In the genomic region with DNA sequence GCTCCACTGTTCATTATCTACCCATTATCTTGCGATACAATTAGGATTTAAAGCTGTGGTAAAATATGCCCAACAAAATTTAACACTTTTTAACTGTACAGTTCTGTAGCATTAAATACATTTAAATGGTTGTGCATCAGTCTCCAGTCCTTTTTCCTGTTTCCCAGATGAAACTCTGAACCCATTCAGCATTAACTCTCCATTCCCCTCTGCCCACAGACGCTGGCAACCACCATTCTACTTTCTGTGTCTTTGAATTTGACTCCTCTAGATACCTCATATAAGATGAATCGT, we compare ENCODE assay signal across 10 cellular contexts. TPM values are rescaled to one million over a fixed set of nuclear protein-coding genes. Genes with fewer than 3 reads are reported as not detected.
A peak's percentile ranks its signal among the peaks of the same experiment; 100 is the strongest.
DNase-seq lines count a peak whose midpoint lies in the region; ATAC-seq, FAIRE-seq and TF ChIP-seq lines count a peak whose summit lies in the region.
"Had no signal": no experiment of that assay in that cellular context is flagged by ENCODE, and none has a peak within 500 bp of the region (broad histone marks: within the 10 kb centered on the region; RNA-seq: fewer than 3 reads in every experiment).

No MANE protein-coding gene starts in this region.

- H3K9me3 Mint-ChIP-seq in HFFc6 (no peaks in the 10 kb centered on the region; the same call in 1 of the 2 replicates), natural killer cell (no peaks in the 10 kb centered on the region)
- H3K9me3 Mint-ChIP-seq in activated naive CD8-positive, alpha-beta T cell treated with anti-CD3 and anti-CD28 coated beads for 36 hours: peaks cover 3% of the 10 kb centered on the region

- H3K4me3 ChIP-seq in BLaER1 treated with 17β-estradiol and CSF1 and Interleukin-3, amounts not matched to agents 10 nM and 100 nM: peak overlapping the region in 9 of 10 experiments; percentile 61 to 75 (median 71); a peak in 10 of 20 replicates

- H3K4me2 ChIP-seq in BLaER1 treated with 17β-estradiol and CSF1 and Interleukin-3, amounts not matched to agents 10 nM and 100 nM: peak overlapping the region in 9 of 11 experiments; percentile 95 to 100 (median 99); a peak in 13 of 22 replicates

- ATAC-seq in natural killer cell (no peak), GM19463 (IDR thresholded peaks at IDR 0.05; ENCODE audit: unreplicated experiment) (no peak)

- intact Hi-C loops in natural killer cell (cut with micrococcal nuclease): loop anchor here (1.0 kb wide), 4 partner anchors 10 to 35 kb away; no protein-coding TSS in a partner anchor

- TF ChIP-seq CTCF in HFFc6 (IDR thresholded peaks at IDR 0.05) (no peak), natural killer cell (IDR thresholded peaks at IDR 0.05) (no peak)

- no peak overlapping the region for H3K9ac ChIP-seq in BLaER1 treated with 17β-estradiol and CSF1 and Interleukin-3, amounts not matched to agents 10 nM and 100 nM

- H3K27ac ChIP-seq in BLaER1 treated with 17β-estradiol and CSF1 and Interleukin-3, amounts not matched to agents 10 nM and 100 nM: no peak overlapping the region
- H3K27ac ChIP-seq: cardiac muscle cell had no signal

- no peak for FAIRE-seq in RCC 7860 (lab: Jason Lieb, UNC)

- H3K4me1 Mint-ChIP-seq in HFFc6 (ENCODE audit: low read depth): peaks cover 31% of the 10 kb centered on the region
- peaks cover 30% of the 10 kb centered on the region for H3K4me1 Mint-ChIP-seq in activated naive CD8-positive, alpha-beta T cell treated with anti-CD3 and anti-CD28 coated beads for 36 hours
- H3K4me1 Mint-ChIP-seq in natural killer cell: peaks cover 33 to 48% of the 10 kb centered on the region in 2 donors

- H3K4me3 Mint-ChIP-seq in HFFc6 (peak overlapping the region; percentile 92), natural killer cell (peak overlapping the region; percentile 99)
- H3K4me3 Mint-ChIP-seq in activated naive CD8-positive, alpha-beta T cell treated with anti-CD3 and anti-CD28 coated beads for 36 hours: peak overlapping the region; percentile 89

- H4K20me1 ChIP-seq in BLaER1 treated with 17β-estradiol and CSF1 and Interleukin-3, amounts not matched to agents 10 nM and 100 nM: peaks cover 0 to 30% (median 17%) of the 10 kb centered on the region in 11 experiments; a peak in 14 of 22 replicates

- H3K4me1 ChIP-seq in BLaER1 treated with 17β-estradiol and CSF1 and Interleukin-3, amounts not matched to agents 10 nM and 100 nM: peaks cover 13 to 44% (median 41%) of the 10 kb centered on the region in 10 experiments

- H3K36me3 Mint-ChIP-seq in HFFc6 (ENCODE audit: low read depth) (no peaks in the 10 kb centered on the region), natural killer cell (peaks cover 9% of the 10 kb centered on the region)
- peaks cover 8% of the 10 kb centered on the region for H3K36me3 Mint-ChIP-seq in activated naive CD8-positive, alpha-beta T cell treated with anti-CD3 and anti-CD28 coated beads for 36 hours

- peak overlapping the region; percentile 90; the same call in 1 of the 2 replicates for H3K27ac Mint-ChIP-seq in HFFc6
- H3K27ac Mint-ChIP-seq in activated naive CD8-positive, alpha-beta T cell treated with anti-CD3 and anti-CD28 coated beads for 36 hours: peak overlapping the region; percentile 95
- H3K27ac Mint-ChIP-seq in natural killer cell: peak overlapping the region; percentile 91 to 99

- H3K36me3 ChIP-seq in BLaER1 treated with 17β-estradiol and CSF1 and Interleukin-3, amounts not matched to agents 10 nM and 100 nM: no peaks in the 10 kb centered on the region
- H3K36me3 ChIP-seq: cardiac muscle cell had no signal

- no peaks in the 10 kb centered on the region for H3K9me3 ChIP-seq in BLaER1 treated with 17β-estradiol and CSF1 and Interleukin-3, amounts not matched to agents 10 nM and 100 nM (replicated peaks in 1 of 11)

- no peak for DNase-seq in HFFc6
- no peak for DNase-seq in activated naive CD8-positive, alpha-beta T cell treated with anti-CD3 and anti-CD28 coated beads for 36 hours
- DNase-seq in natural killer cell: no peak
- DNase-seq in NCI-H1436 treated with DMSO at 0.1 percent for 48 hours (lab: John Stamatoyannopoulos, UW): no peak
- no peak for DNase-seq in RCC 7860 (ENCODE audit: low spot score)
- no peak for DNase-seq in NCI-H1694 treated with DMSO at 0.1 percent for 48 hours (lab: John Stamatoyannopoulos, UW)
- DNase-seq: NCI-H2081 treated with DMSO at 0.1 percent for 48 hours had no signal

- peaks cover 37 to 60% (median 50%) of the 10 kb centered on the region in 11 experiments for H3K27me3 ChIP-seq in BLaER1 treated with 17β-estradiol and CSF1 and Interleukin-3, amounts not matched to agents 10 nM and 100 nM

- H3K27me3 Mint-ChIP-seq in HFFc6 (ENCODE audit: insufficient read depth) (peaks cover 16% of the 10 kb centered on the region), natural killer cell (ENCODE audit: low read depth in 2 of 2) (peaks cover 24 to 26% of the 10 kb centered on the region in 2 donors)
- peaks cover 34% of the 10 kb centered on the region for H3K27me3 Mint-ChIP-seq in activated naive CD8-positive, alpha-beta T cell treated with anti-CD3 and anti-CD28 coated beads for 36 hours

RNA-seq across cellular contexts. Expression of a gene that starts 2.9 kb away (rescaled TPM):
- total RNA-seq in HFFc6 (2021; fragmentation: NEBNext Ultra II Directional; extraction: Animal tissue kit (Norgen Biotek cat#: 25700)): 1 to 10 TPM; 2.8 to 7.5 (median 5.3) TPM
- under 1 TPM; 0.62 to 0.68 TPM for total RNA-seq in activated naive CD8-positive, alpha-beta T cell treated with anti-CD3 and anti-CD28 coated beads for 36 hours
- 1 to 10 TPM in 1 of 3 donors, under 1 TPM in 1, not detected in 1; 0.73 to 1.2 TPM for total RNA-seq in natural killer cell

RNA-seq across cellular contexts. Expression of a gene that starts 15.2 kb away (rescaled TPM):
- 10 to 100 TPM; 20.3 to 24.0 (median 22.5) TPM for total RNA-seq in HFFc6 (2021; fragmentation: NEBNext Ultra II Directional; extraction: Animal tissue kit (Norgen Biotek cat#: 25700))
- 10 to 100 TPM; 34.2 to 37.6 TPM for total RNA-seq in activated naive CD8-positive, alpha-beta T cell treated with anti-CD3 and anti-CD28 coated beads for 36 hours
- total RNA-seq in natural killer cell: 10 to 100 TPM; 33.4 to 41.6 (median 36.0) TPM

RNA-seq across cellular contexts. Expression of a gene that starts 35.8 kb away (rescaled TPM):
- 1,000 to 10,000 TPM; 1,737 to 2,012 (median 1,885) TPM for total RNA-seq in HFFc6 (2021; fragmentation: NEBNext Ultra II Directional; extraction: Animal tissue kit (Norgen Biotek cat#: 25700))
- 1,000 to 10,000 TPM; 2,517 to 2,594 TPM for total RNA-seq in activated naive CD8-positive, alpha-beta T cell treated with anti-CD3 and anti-CD28 coated beads for 36 hours
- 1,000 to 10,000 TPM; 1,089 to 1,233 (median 1,138) TPM for total RNA-seq in natural killer cell

RNA-seq across cellular contexts. Expression of a gene that starts 53.0 kb away (rescaled TPM):
- total RNA-seq in HFFc6 (2021; fragmentation: NEBNext Ultra II Directional; extraction: Animal tissue kit (Norgen Biotek cat#: 25700)): 1 to 10 TPM; 5.2 to 6.9 (median 5.6) TPM
- 10 to 100 TPM in 1 of 2 experiments, 1 to 10 TPM in 1; 9.6 to 11.2 TPM for total RNA-seq in activated naive CD8-positive, alpha-beta T cell treated with anti-CD3 and anti-CD28 coated beads for 36 hours
- total RNA-seq in natural killer cell: 10 to 100 TPM; 43.4 to 60.0 (median 44.4) TPM
